ENCODE assay signal across 8 cellular contexts in the genomic region with DNA sequence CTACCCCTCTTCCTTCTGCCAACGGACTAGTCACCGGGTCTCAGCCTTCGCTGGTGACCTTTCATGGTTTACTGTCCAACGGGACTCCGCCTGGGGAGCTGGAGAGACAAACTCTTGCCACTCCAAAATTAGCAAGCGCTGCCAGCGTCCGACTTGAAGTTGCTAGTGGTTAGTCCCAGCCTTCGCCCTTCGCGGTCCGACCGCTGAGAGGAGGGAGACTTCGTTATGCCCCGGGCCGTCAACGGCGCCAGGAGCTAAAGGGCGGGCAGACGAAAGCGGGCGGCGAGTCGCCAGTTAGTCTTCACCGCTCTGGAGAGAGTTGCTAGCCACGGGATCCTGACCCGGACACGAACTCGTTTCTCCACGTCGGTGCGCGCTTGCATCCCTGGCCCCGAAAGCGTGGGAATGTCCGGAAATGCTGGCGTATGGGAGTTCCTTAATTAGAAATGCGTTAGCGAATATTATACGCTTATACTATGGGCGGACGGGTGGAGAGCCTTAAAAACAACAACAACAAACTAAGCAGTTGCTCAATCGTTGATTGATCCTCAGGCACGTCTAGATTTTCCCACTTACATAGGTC. TPM values are rescaled to one million over a fixed set of nuclear protein-coding genes. Genes with fewer than 3 reads are reported as not detected.
DNase-seq lines count a peak whose midpoint lies in the region; ATAC-seq, FAIRE-seq and TF ChIP-seq lines count a peak whose summit lies in the region.

No MANE protein-coding gene starts in this region.

- H3K27me3 Mint-ChIP-seq in T-helper 1 cell treated with Interleukin-12 subunit alpha and Interleukin-12 subunit beta and Interleukin-4 antibody, amounts not matched to agents 30 μg/mL and 1 μg/mL, for 36 hours (ENCODE audit: low read depth), result peaks cover 4% of the 10 kb centered on the region
- H3K27me3 Mint-ChIP-seq in central memory CD8-positive, alpha-beta T cell, result peaks cover 10% of the 10 kb centered on the region

- H3K9ac ChIP-seq in kidney (ENCODE audit: low read length in 2 of 2), result peak overlapping the region; percentile 35 to 76

- H3K36me3 Mint-ChIP-seq in T-helper 1 cell treated with Interleukin-12 subunit alpha and Interleukin-12 subunit beta and Interleukin-4 antibody, amounts not matched to agents 30 μg/mL and 1 μg/mL, for 36 hours (ENCODE audit: low read depth), result peaks cover 40% of the 10 kb centered on the region
- H3K36me3 Mint-ChIP-seq in central memory CD8-positive, alpha-beta T cell (ENCODE audit: insufficient read depth), result peaks cover 32% of the 10 kb centered on the region

- DNase-seq in AG10803 (ENCODE audit: low read depth), result peak; percentile 59
- DNase-seq in central memory CD8-positive, alpha-beta T cell (ENCODE audit: low spot score in 2 of 2), result peak in 1 of 2 donors; percentile 33
- peak; percentile 86 for DNase-seq in kidney
- DNase-seq in stimulated activated CD4-positive, alpha-beta T cell treated with anti-CD3 and anti-CD28 coated beads, Interleukin-1b, Interleukin-23, amount 100 ng/mL, for 24 hours (ENCODE audit: low read depth in 4 of 4, low spot score in 1 of 4), result peak in 3 of 4 experiments; percentile 8 to 14 (median 13)
- DNase-seq in superior temporal gyrus (ENCODE audit: extremely low spot score), result no peak

- intact Hi-C loops in kidney (cut with DNase I), result no loop called here

- H3K9me3 ChIP-seq in kidney (ENCODE audit: control insufficient read depth in 1 of 2, low read length in 2 of 2), result no peaks in the 10 kb centered on the region

- no peak for FAIRE-seq in kidney (lab: Jason Lieb, UNC)

- H3K27ac Mint-ChIP-seq in T-helper 1 cell treated with Interleukin-12 subunit alpha and Interleukin-12 subunit beta and Interleukin-4 antibody, amounts not matched to agents 30 μg/mL and 1 μg/mL, for 36 hours, result peak overlapping the region; percentile 100
- peak overlapping the region; percentile 98 for H3K27ac Mint-ChIP-seq in central memory CD8-positive, alpha-beta T cell (ENCODE audit: low read depth)

- peaks cover 0 to 4% of the 10 kb centered on the region in 2 donors for H3K36me3 ChIP-seq in kidney (ENCODE audit: control insufficient read depth in 1 of 2, insufficient read depth in 2 of 2, low read length in 2 of 2)

- peak overlapping the region; percentile 85 to 88 for H3K27ac ChIP-seq in kidney (ENCODE audit: low read depth in 2 of 2, low read length in 2 of 2)

- H3K4me1 ChIP-seq in kidney (ENCODE audit: control insufficient read depth in 1 of 2, insufficient read depth in 1 of 2, low read depth in 1 of 2, low read length in 2 of 2), result peaks cover 0 to 6% of the 10 kb centered on the region in 2 donors

- TF ChIP-seq CTCF in AG10803 (conservative IDR thresholded peaks at IDR 0.05; ENCODE audit: low read length), result no peak
- TF ChIP-seq CTCF in kidney (IDR thresholded peaks at IDR 0.05; ENCODE audit: borderline replicate concordance, extremely low read depth, insufficient read depth), result no peak

- peaks cover 48% of the 10 kb centered on the region for H3K4me1 Mint-ChIP-seq in T-helper 1 cell treated with Interleukin-12 subunit alpha and Interleukin-12 subunit beta and Interleukin-4 antibody, amounts not matched to agents 30 μg/mL and 1 μg/mL, for 36 hours (ENCODE audit: low read depth)
- peaks cover 38% of the 10 kb centered on the region for H3K4me1 Mint-ChIP-seq in central memory CD8-positive, alpha-beta T cell

- peak overlapping the region; percentile 96 for H3K4me3 Mint-ChIP-seq in T-helper 1 cell treated with Interleukin-12 subunit alpha and Interleukin-12 subunit beta and Interleukin-4 antibody, amounts not matched to agents 30 μg/mL and 1 μg/mL, for 36 hours
- peak overlapping the region; percentile 95 for H3K4me3 Mint-ChIP-seq in central memory CD8-positive, alpha-beta T cell

- ATAC-seq in GM18907 (IDR thresholded peaks at IDR 0.05; ENCODE audit: unreplicated experiment) (peak; percentile 17), HG03442 (IDR thresholded peaks at IDR 0.05; ENCODE audit: unreplicated experiment) (peak; percentile 6)
- ATAC-seq in central memory CD8-positive, alpha-beta T cell (replicated peaks; ENCODE audit: extremely low read depth, poor library complexity, severe bottlenecking), result no peak

- H3K4me3 ChIP-seq in AG10803 (ENCODE audit: low read length), result peak overlapping the region; percentile 81
- peak overlapping the region; percentile 92 to 99 for H3K4me3 ChIP-seq in kidney (ENCODE audit: low read length in 2 of 2)

- H3K9me3 Mint-ChIP-seq in T-helper 1 cell treated with Interleukin-12 subunit alpha and Interleukin-12 subunit beta and Interleukin-4 antibody, amounts not matched to agents 30 μg/mL and 1 μg/mL, for 36 hours, result no peaks in the 10 kb centered on the region
- no peaks in the 10 kb centered on the region for H3K9me3 Mint-ChIP-seq in central memory CD8-positive, alpha-beta T cell

RNA-seq across cellular contexts. Expression of gene SMC4, which starts 0.7 kb away (rescaled TPM):
- 24.5 TPM for total RNA-seq in kidney
- polyA plus RNA-seq in kidney (ENCODE audit: insufficient read depth, low read depth, low replicate concordance), result 7.4 TPM

RNA-seq across cellular contexts. Expression of gene IFT80, which starts 1.1 kb away (rescaled TPM):
- total RNA-seq in kidney, result 36.6 TPM
- polyA plus RNA-seq in kidney (ENCODE audit: insufficient read depth, low read depth, low replicate concordance), result 17.5 TPM

RNA-seq across cellular contexts. Expression of gene TRIM59, which starts 49.4 kb away (rescaled TPM):
- 4.8 TPM for total RNA-seq in kidney
- 0.84 TPM for polyA plus RNA-seq in kidney (ENCODE audit: insufficient read depth, low read depth, low replicate concordance)
